Comparison of ENCODE assay signal across 8 cellular contexts in the genomic region with DNA sequence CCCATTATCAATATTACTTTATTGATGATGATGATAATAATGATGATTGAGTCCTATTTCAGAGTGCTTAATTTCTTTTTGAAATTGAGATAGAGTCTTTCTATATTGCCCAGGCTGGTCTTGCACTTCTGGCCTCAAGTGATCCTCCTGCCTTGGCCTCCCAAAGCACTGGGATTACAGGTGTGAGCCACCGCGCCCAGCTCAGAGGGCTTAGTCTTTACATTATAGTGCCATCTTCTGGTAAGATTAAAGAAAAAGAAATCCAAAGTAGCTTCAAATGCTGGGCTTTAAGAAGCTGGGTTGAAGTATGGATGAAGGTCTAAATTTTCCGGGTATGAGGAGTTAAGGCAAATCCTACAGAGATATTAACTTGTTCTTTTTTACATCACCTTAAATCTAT. TPM values are rescaled to one million over a fixed set of nuclear protein-coding genes. Genes with fewer than 3 reads are reported as not detected.
DNase-seq lines count a peak whose midpoint lies in the region; ATAC-seq and TF ChIP-seq lines count a peak whose summit lies in the region.

No MANE protein-coding gene starts in this region.

- TF ChIP-seq CTCF in left ventricle myocardium inferior (IDR thresholded peaks at IDR 0.05; ENCODE audit: borderline replicate concordance) (peak; percentile 39), stomach (IDR thresholded peaks at IDR 0.05) (no peak)

- no peak for TF ChIP-seq POLR2A in stomach (IDR thresholded peaks at IDR 0.05)

- no peaks in the 10 kb centered on the region for H3K9me3 ChIP-seq in left ventricle myocardium inferior (replicated peaks)
- no peaks in the 10 kb centered on the region for H3K9me3 ChIP-seq in stomach

- H3K4me3 ChIP-seq in left ventricle myocardium inferior: no peak overlapping the region
- H3K4me3 ChIP-seq in stomach: no peak overlapping the region

- H3K27ac ChIP-seq in left ventricle myocardium inferior (replicated peaks): no peak overlapping the region
- no peak overlapping the region for H3K27ac ChIP-seq in stomach

- H3K36me3 ChIP-seq in left ventricle myocardium inferior: no peaks in the 10 kb centered on the region
- no peaks in the 10 kb centered on the region for H3K36me3 ChIP-seq in stomach

- H3K27me3 ChIP-seq in left ventricle myocardium inferior (ENCODE audit: low read depth) (peaks cover 15% of the 10 kb centered on the region), stomach (peaks cover 0 to 14% (median 0%) of the 10 kb centered on the region in 3 donors)

- TF ChIP-seq EP300 in stomach (IDR thresholded peaks at IDR 0.05): no peak

- peaks cover 25% of the 10 kb centered on the region for H3K4me1 ChIP-seq in left ventricle myocardium inferior
- peaks cover 7 to 20% (median 19%) of the 10 kb centered on the region in 4 donors for H3K4me1 ChIP-seq in stomach

- intact Hi-C loops in left ventricle myocardium inferior (cut with micrococcal nuclease) (loop anchor here (5.0 kb wide), 1 partner anchor 109 kb away; no protein-coding TSS in a partner anchor), stomach (cut with DNase I; ENCODE audit: low total_unique reads) (no loop called here)

- WGBS in stomach, 5 donors: 35 to 48% (median 45%) methylated on average over 3 of the region's 3 CpGs

- no peak for ATAC-seq in GM21619 (IDR thresholded peaks at IDR 0.05; ENCODE audit: unreplicated experiment)
- no peak for ATAC-seq in HG02852 (IDR thresholded peaks at IDR 0.05; ENCODE audit: unreplicated experiment)

- DNase-seq in DMS53 treated with DMSO at 0.1 percent for 48 hours (lab: John Stamatoyannopoulos, UW; ENCODE audit: unreplicated experiment) (peak; percentile 10), KG1 (lab: John Stamatoyannopoulos, UW) (peak; percentile 18), UCSD-AML1 (lab: John Stamatoyannopoulos, UW; ENCODE audit: unreplicated experiment) (peak; percentile 15), left ventricle myocardium inferior (no peak), activated gamma-delta T cell (lab: John Stamatoyannopoulos, UW) (no peak), stomach (no peak)

RNA-seq across cellular contexts. Expression of a gene that starts 3.4 kb away (rescaled TPM):
- total RNA-seq in left ventricle myocardium inferior (6.5 TPM), stomach (10 to 100 TPM in 2 of 5 donors, 1 to 10 TPM in 3; 3.8 to 25.9 (median 5.8) TPM)
- 1 to 10 TPM; 4.1 to 5.7 (median 4.7) TPM for polyA plus RNA-seq in stomach

RNA-seq across cellular contexts. Expression of a gene that starts 11.8 kb away (rescaled TPM):
- not detected for total RNA-seq in left ventricle myocardium inferior
- under 1 TPM in 1 of 5 donors, not detected in 4; 0.55 TPM for total RNA-seq in stomach
- not detected for polyA plus RNA-seq in stomach

Comparison
In these comparisons a context has a peak if more than half of its experiments do, and no peak if none do; other contexts are left out.
1. DNase-seq: peak in DMS53 treated with DMSO at 0.1 percent for 48 hours (single experiment), KG1 (single experiment) and UCSD-AML1 (single experiment); none in left ventricle myocardium inferior (single experiment), activated gamma-delta T cell (single experiment) and stomach (single experiment).